15 cellular contexts compared by ENCODE assay signal in genomic region chr7:143013897-143014296, GRCh38. TPM values are rescaled to one million over a fixed set of nuclear protein-coding genes. Genes with fewer than 3 reads are reported as not detected.
A peak's percentile ranks its signal among the peaks of the same experiment; 100 is the strongest.
DNase-seq lines count a peak whose midpoint lies in the region; ATAC-seq and TF ChIP-seq lines count a peak whose summit lies in the region.
"Had no signal": no experiment of that assay in that cellular context is flagged by ENCODE, and none has a peak within 500 bp of the region (broad histone marks: within the 10 kb centered on the region; RNA-seq: fewer than 3 reads in every experiment).

No MANE protein-coding gene starts in this region.

- DNase-seq in H4 (ENCODE audit: low spot score) (peak; percentile 25), foreskin keratinocyte (peak; percentile 11 to 56), stromal cell of bone marrow (ENCODE audit: low read depth) (peak; percentile 75), NK-92 (lab: John Stamatoyannopoulos, UW; ENCODE audit: unreplicated experiment) (no peak), endothelial cell (ENCODE audit: low spot score) (no peak)
- DNase-seq in effector CD4-positive, alpha-beta T cell = no peak
- DNase-seq: DND-41; effector CD8-positive, alpha-beta T cell; immature natural killer cell; NCI-H1092; pancreas had no signal

- ATAC-seq in foreskin keratinocyte (peak; percentile 77), HG03457 (IDR thresholded peaks at IDR 0.05; ENCODE audit: unreplicated experiment) (no peak)

- no peaks in the 10 kb centered on the region for H3K9me3 Mint-ChIP-seq in endothelial cell (ENCODE audit: unreplicated experiment)
- H3K9me3 Mint-ChIP-seq: activated T-helper 2 cell treated with anti-CD3 and anti-CD28 coated beads, Interferon-gamma antibody, Interleukin-2, Interleukin-4, amounts not matched to agents 10 μg/mL and 5 μg/mL and 100 μg/mL, durations not matched to agents 14 hours and 24 hours and 36 hours; immature natural killer cell had no signal

- no peaks in the 10 kb centered on the region for H3K4me1 Mint-ChIP-seq in endothelial cell (ENCODE audit: unreplicated experiment)
- H3K4me1 Mint-ChIP-seq: immature natural killer cell had no signal

- no peaks in the 10 kb centered on the region for H3K27me3 ChIP-seq in foreskin keratinocyte
- H3K27me3 ChIP-seq: pancreas had no signal

- H3K4me3 Mint-ChIP-seq in endothelial cell (ENCODE audit: unreplicated experiment) = no peak overlapping the region
- H3K4me3 Mint-ChIP-seq: immature natural killer cell had no signal

- H3K4me1 ChIP-seq in foreskin keratinocyte = peaks cover 8% of the 10 kb centered on the region
- H3K4me1 ChIP-seq: pancreas had no signal

- peak overlapping the region; percentile 79 for H3K27ac ChIP-seq in angular gyrus (ENCODE audit: low read depth, low read length)
- no peak overlapping the region for H3K27ac ChIP-seq in foreskin keratinocyte
- H3K27ac ChIP-seq: pancreas had no signal

- H3K27me3 Mint-ChIP-seq in endothelial cell (ENCODE audit: unreplicated experiment) = peaks cover 3% of the 10 kb centered on the region

- H3K36me3 Mint-ChIP-seq in endothelial cell (ENCODE audit: low read depth, unreplicated experiment) = no peaks in the 10 kb centered on the region
- H3K36me3 Mint-ChIP-seq: immature natural killer cell had no signal

- no peak overlapping the region for H3K27ac Mint-ChIP-seq in endothelial cell (ENCODE audit: unreplicated experiment)
- H3K27ac Mint-ChIP-seq: activated T-helper 2 cell treated with anti-CD3 and anti-CD28 coated beads, Interferon-gamma antibody, Interleukin-2, Interleukin-4, amounts not matched to agents 10 μg/mL and 5 μg/mL and 100 μg/mL, durations not matched to agents 14 hours and 24 hours and 36 hours; immature natural killer cell had no signal

- TF ChIP-seq CTCF in foreskin keratinocyte (conservative IDR thresholded peaks at IDR 0.05) = no peak
- no peak for TF ChIP-seq CTCF in endothelial cell (IDR thresholded peaks at IDR 0.05; ENCODE audit: unreplicated experiment)

RNA-seq across cellular contexts. Expression of gene OR9A2, which starts 13.0 kb away (rescaled TPM):
- not detected in 2 replicates for total RNA-seq in H4 (2014; rRNA removed; shearing (Covaris generic))
- total RNA-seq in foreskin keratinocyte (not detected in 2 replicates), endothelial cell (ENCODE audit: unreplicated experiment) (not detected)
- polyA plus RNA-seq in foreskin keratinocyte = not detected in 2 replicates
- total RNA-seq: pancreas had no signal
- polyA plus RNA-seq: immature natural killer cell, pancreas, urinary bladder had no signal

RNA-seq across cellular contexts. Expression of gene OR6V1, which starts 38.2 kb away (rescaled TPM):
- not detected in 2 replicates for total RNA-seq in H4 (2014; rRNA removed; shearing (Covaris generic))
- total RNA-seq in foreskin keratinocyte = not detected in 2 replicates
- not detected in 2 replicates for polyA plus RNA-seq in foreskin keratinocyte
- total RNA-seq in endothelial cell (ENCODE audit: unreplicated experiment) = not detected
- total RNA-seq: activated T-helper 2 cell treated with anti-CD3 and anti-CD28 coated beads, Interferon-gamma antibody, Interleukin-2, Interleukin-4, amounts not matched to agents 10 μg/mL and 5 μg/mL and 100 μg/mL, durations not matched to agents 14 hours and 24 hours and 36 hours; pancreas; urinary bladder had no signal
- polyA plus RNA-seq: immature natural killer cell, pancreas, urinary bladder had no signal

RNA-seq across cellular contexts. Expression of gene KEL, which starts 51.7 kb away (rescaled TPM):
- 0.21 TPM in 1 of 2 replicates, not detected in the other for total RNA-seq in H4 (2014; rRNA removed; shearing (Covaris generic))
- total RNA-seq in foreskin keratinocyte (not detected in 2 replicates), endothelial cell (ENCODE audit: unreplicated experiment) (0.74 TPM)
- polyA plus RNA-seq in foreskin keratinocyte = 0.04 TPM in 1 of 2 replicates, not detected in the other
- polyA plus RNA-seq: immature natural killer cell had no signal

Comparison
In these comparisons a context has a peak if more than half of its experiments do, and no peak if none do; other contexts are left out.
1. DNase-seq: peak in H4 (single experiment), foreskin keratinocyte (2 of 2) and stromal cell of bone marrow (single experiment); none in NK-92 (single experiment), endothelial cell (single experiment) and effector CD4-positive, alpha-beta T cell (single experiment).